Comparison of ENCODE assay signal across 12 cellular contexts in genomic region chr6:44225579-44226325, GRCh38. TPM values are rescaled to one million over a fixed set of nuclear protein-coding genes. Genes with fewer than 3 reads are reported as not detected.
DNase-seq lines count a peak whose midpoint lies in the region; FAIRE-seq and TF ChIP-seq lines count a peak whose summit lies in the region.
"Had no signal": no experiment of that assay in that cellular context is flagged by ENCODE, and none has a peak within 500 bp of the region (broad histone marks: within the 10 kb centered on the region; RNA-seq: fewer than 3 reads in every experiment).

No MANE protein-coding gene starts in this region.

- no TSS peak for BruUV-seq in endothelial cell of umbilical vein (replicated peaks; lab: Mats Ljungman, UMichigan)

- dilution Hi-C loops in endothelial cell of umbilical vein (cut with MboI; ENCODE audit: extremely low pct_ligation_motif_present, low sequenced_read_pairs), result no loop called here

- H3K79me2 ChIP-seq in endothelial cell of umbilical vein (ENCODE audit: control insufficient read depth, insufficient read depth, low read length), result peaks cover 83% of the 10 kb centered on the region

- H3K9me1 ChIP-seq in endothelial cell of umbilical vein (replicated peaks; ENCODE audit: control insufficient read depth, extremely low read depth, insufficient read depth, low read length), result no peaks in the 10 kb centered on the region

- intact Hi-C loops in endothelial cell of umbilical vein (cut with micrococcal nuclease), result no loop called here

- peak; percentile 16 for DNase-seq in NCI-H345 treated with DMSO at 0.1 percent for 48 hours (lab: John Stamatoyannopoulos, UW; ENCODE audit: unreplicated experiment)
- no peak for DNase-seq in NCI-H345 (lab: John Stamatoyannopoulos, UW)
- DNase-seq in OCI-M1 (lab: John Stamatoyannopoulos, UW), result peak; percentile 90
- no peak for DNase-seq in endothelial cell of umbilical vein (ENCODE audit: low read depth, low spot score)
- no peak for DNase-seq in NCI-H187 treated with DMSO at 0.1 percent for 48 hours (lab: John Stamatoyannopoulos, UW)
- DNase-seq in MV-4-11 (lab: John Stamatoyannopoulos, UW), result no peak
- no peak for DNase-seq in amniotic stem cell (lab: John Stamatoyannopoulos, UW)
- DNase-seq: stimulated activated CD4-positive, alpha-beta T cell treated with anti-CD3 and anti-CD28 coated beads, Interleukin-1b, Interleukin-23, amount 100 ng/mL, for 48 hours had no signal

- FAIRE-seq in endothelial cell of umbilical vein (lab: Jason Lieb, UNC), result no peak
- FAIRE-seq: colon, islet of Langerhans had no signal

- H3K4me3 ChIP-seq in endothelial cell of umbilical vein (replicated peaks in 1 of 3; ENCODE audit: insufficient read depth in 1 of 3, low read depth in 1 of 3, low read length in 3 of 3) (no peak overlapping the region), skeletal muscle tissue (ENCODE audit: low read length in 3 of 3) (peak overlapping the region in 2 of 3 donors; percentile 23 to 41)

- H3K27me3 ChIP-seq in endothelial cell of umbilical vein (ENCODE audit: control insufficient read depth in 2 of 2, insufficient read depth in 2 of 2, low read length in 2 of 2), result no peaks in the 10 kb centered on the region
- H3K27me3 ChIP-seq in skeletal muscle tissue (ENCODE audit: control insufficient read depth in 3 of 3, insufficient read depth in 3 of 3, low read length in 3 of 3), result no peaks in the 10 kb centered on the region

- H3K9ac ChIP-seq in endothelial cell of umbilical vein (replicated peaks; ENCODE audit: extremely low read depth, insufficient read depth, low read length) (no peak overlapping the region), skeletal muscle tissue (ENCODE audit: low read depth in 1 of 3, low read length in 3 of 3) (peak overlapping the region; percentile 66 to 99 (median 92))

- POLR2A ChIA-PET in endothelial cell of umbilical vein (lab: Charles Lee), result interaction anchor here (5.3 kb wide), 1 partner anchor 21 kb away, joined by 34 read pairs; the partner anchor contains the start of gene HSP90AB1

- H3K4me2 ChIP-seq in endothelial cell of umbilical vein (ENCODE audit: insufficient read depth, low read length), result peak overlapping the region; percentile 19

- H3K27ac ChIP-seq in endothelial cell of umbilical vein (ENCODE audit: insufficient read depth, low read depth, low read length), result no peak overlapping the region
- H3K27ac ChIP-seq in skeletal muscle tissue (ENCODE audit: low read depth, low read length), result peak overlapping the region; percentile 94

- no peaks in the 10 kb centered on the region for H4K20me1 ChIP-seq in endothelial cell of umbilical vein (replicated peaks; ENCODE audit: control insufficient read depth, extremely low read depth, insufficient read depth, low read length)

- H3K9me3 ChIP-seq in endothelial cell of umbilical vein (replicated peaks; ENCODE audit: control insufficient read depth, insufficient read depth, low read length) (no peaks in the 10 kb centered on the region), skeletal muscle tissue (ENCODE audit: control insufficient read depth in 3 of 3, low read length in 3 of 3) (no peaks in the 10 kb centered on the region)

- CTCF ChIA-PET in endothelial cell of umbilical vein (lab: Charles Lee), result interaction anchor here (1.4 to 9.2 kb wide), 6 partner anchors 9 to 128 kb away, joined by 3 to 91 read pairs (median 38); no protein-coding TSS in a partner anchor

- TF ChIP-seq POLR2A in endothelial cell of umbilical vein (IDR thresholded peaks at IDR 0.05; ENCODE audit: low read depth, low read length), result no peak

- H3K4me1 ChIP-seq in endothelial cell of umbilical vein (ENCODE audit: control insufficient read depth, extremely low read depth, insufficient read depth, low read length) (peaks cover 43% of the 10 kb centered on the region), skeletal muscle tissue (ENCODE audit: control insufficient read depth in 3 of 3, insufficient read depth in 3 of 3, low read length in 3 of 3) (peaks cover 81 to 89% (median 88%) of the 10 kb centered on the region in 3 donors)

- no peak for TF ChIP-seq CTCF in endothelial cell of umbilical vein (IDR thresholded peaks at IDR 0.05; ENCODE audit: extremely low read depth in 1 of 2, insufficient read depth in 1 of 2, low read depth in 1 of 2, low read length in 2 of 2)

- H3K36me3 ChIP-seq in endothelial cell of umbilical vein (ENCODE audit: control insufficient read depth in 2 of 2, extremely low read depth in 1 of 2, insufficient read depth in 2 of 2, low read length in 2 of 2), result peaks cover 2 to 11% of the 10 kb centered on the region in 2 experiments
- H3K36me3 ChIP-seq in skeletal muscle tissue (ENCODE audit: control insufficient read depth in 3 of 3, insufficient read depth in 3 of 3, low read length in 3 of 3), result peaks cover 8 to 18% (median 17%) of the 10 kb centered on the region in 3 donors

- no peak overlapping the region for H2AFZ ChIP-seq in endothelial cell of umbilical vein (ENCODE audit: low read depth, low read length)

TF ChIP-seq in endothelial cell of umbilical vein, 7 proteins besides CTCF, POLR2A, EP300 and RAD21:
- TF ChIP-seq JUN (IDR thresholded peaks at IDR 0.05; ENCODE audit: borderline replicate concordance, insufficient read depth, insufficient read length, low read depth) (no peak), EZH2 (IDR thresholded peaks at IDR 0.05; ENCODE audit: borderline replicate concordance, low read depth, low read length, severe bottlenecking) (no peak), MAX (IDR thresholded peaks at IDR 0.05; ENCODE audit: insufficient read depth, insufficient read length) (no peak), FOS (IDR thresholded peaks at IDR 0.05; ENCODE audit: borderline replicate concordance, insufficient read depth, low read length) (no peak), MYC (IDR thresholded peaks at IDR 0.05; ENCODE audit: low read depth, low read length) (no peak), GATA2 (IDR thresholded peaks at IDR 0.05; ENCODE audit: insufficient read depth, insufficient read length, low read depth, low read length) (no peak), POLR2AphosphoS5 (IDR thresholded peaks at IDR 0.05; ENCODE audit: insufficient read depth, low read depth, low read length) (no peak)

RNA-seq across cellular contexts. Expression of gene SLC29A1, which starts 2.4 kb away (rescaled TPM):
- total RNA-seq in endothelial cell of umbilical vein (202 and 219 TPM in 2 replicates), skeletal muscle tissue (14.6 TPM)
- polyA plus RNA-seq in endothelial cell of umbilical vein, result 539 and 592 TPM in 2 replicates
- 283 and 310 TPM in 2 replicates for polyA plus RNA-seq in endothelial cell of umbilical vein (2011; cell fraction: cytosol; rRNA removed)
- polyA plus RNA-seq in endothelial cell of umbilical vein (2011; cell fraction: nucleus; rRNA removed), result 598 and 634 TPM in 2 replicates
- 223 and 254 TPM in 2 replicates for polyA plus RNA-seq in endothelial cell of umbilical vein (2012)
- 472 and 495 TPM in 2 replicates for polyA minus RNA-seq in endothelial cell of umbilical vein
- 35.7 TPM for polyA minus RNA-seq in endothelial cell of umbilical vein (2011; cell fraction: cytosol; rRNA and poly(A)+ RNA removed)
- polyA minus RNA-seq in endothelial cell of umbilical vein (2011; cell fraction: nucleus; rRNA and poly(A)+ RNA removed), result 135 and 171 TPM in 2 replicates

RNA-seq across cellular contexts. Expression of gene MYMX, which starts 9.0 kb away (rescaled TPM):
- not detected in 2 replicates for total RNA-seq in endothelial cell of umbilical vein
- polyA plus RNA-seq in endothelial cell of umbilical vein, result 0.18 and 0.24 TPM in 2 replicates
- 0.14 and 0.21 TPM in 2 replicates for polyA plus RNA-seq in endothelial cell of umbilical vein (2011; cell fraction: cytosol; rRNA removed)
- 0.22 TPM in 1 of 2 replicates, not detected in the other for polyA plus RNA-seq in endothelial cell of umbilical vein (2011; cell fraction: nucleus; rRNA removed)
- polyA plus RNA-seq in endothelial cell of umbilical vein (2012), result not detected in 2 replicates
- not detected in 2 replicates for polyA minus RNA-seq in endothelial cell of umbilical vein
- polyA minus RNA-seq in endothelial cell of umbilical vein (2011; cell fraction: cytosol; rRNA and poly(A)+ RNA removed), result not detected
- polyA minus RNA-seq in endothelial cell of umbilical vein (2011; cell fraction: nucleus; rRNA and poly(A)+ RNA removed), result not detected in 2 replicates
- total RNA-seq in skeletal muscle tissue, result 7.3 TPM
- total RNA-seq: NCI-H460 had no signal

RNA-seq across cellular contexts. Expression of gene HSP90AB1, which starts 21.1 kb away (rescaled TPM):
- total RNA-seq in endothelial cell of umbilical vein (1,088 and 1,201 TPM in 2 replicates), skeletal muscle tissue (474 TPM)
- 557 and 824 TPM in 2 replicates for polyA plus RNA-seq in endothelial cell of umbilical vein
- polyA plus RNA-seq in endothelial cell of umbilical vein (2011; cell fraction: cytosol; rRNA removed), result 942 and 1,041 TPM in 2 replicates
- 609 and 717 TPM in 2 replicates for polyA plus RNA-seq in endothelial cell of umbilical vein (2011; cell fraction: nucleus; rRNA removed)
- polyA plus RNA-seq in endothelial cell of umbilical vein (2012), result 1,037 and 1,473 TPM in 2 replicates
- 861 and 862 TPM in 2 replicates for polyA minus RNA-seq in endothelial cell of umbilical vein
- 534 TPM for polyA minus RNA-seq in endothelial cell of umbilical vein (2011; cell fraction: cytosol; rRNA and poly(A)+ RNA removed)
- polyA minus RNA-seq in endothelial cell of umbilical vein (2011; cell fraction: nucleus; rRNA and poly(A)+ RNA removed), result 163 and 218 TPM in 2 replicates

RNA-seq across cellular contexts. Expression of gene SLC35B2, which starts 31.6 kb away (rescaled TPM):
- total RNA-seq in endothelial cell of umbilical vein (53.4 and 53.9 TPM in 2 replicates), skeletal muscle tissue (26.1 TPM)
- polyA plus RNA-seq in endothelial cell of umbilical vein, result 112 and 148 TPM in 2 replicates
- 76.0 and 79.0 TPM in 2 replicates for polyA plus RNA-seq in endothelial cell of umbilical vein (2011; cell fraction: cytosol; rRNA removed)
- 74.2 and 86.3 TPM in 2 replicates for polyA plus RNA-seq in endothelial cell of umbilical vein (2011; cell fraction: nucleus; rRNA removed)
- 52.5 and 55.0 TPM in 2 replicates for polyA plus RNA-seq in endothelial cell of umbilical vein (2012)
- polyA minus RNA-seq in endothelial cell of umbilical vein, result 78.2 and 84.1 TPM in 2 replicates
- 35.8 TPM for polyA minus RNA-seq in endothelial cell of umbilical vein (2011; cell fraction: cytosol; rRNA and poly(A)+ RNA removed)
- polyA minus RNA-seq in endothelial cell of umbilical vein (2011; cell fraction: nucleus; rRNA and poly(A)+ RNA removed), result 14.9 and 16.5 TPM in 2 replicates

RNA-seq across cellular contexts. Expression of gene NFKBIE, which starts 39.6 kb away (rescaled TPM):
- total RNA-seq in endothelial cell of umbilical vein (15.6 and 19.0 TPM in 2 replicates), skeletal muscle tissue (6.3 TPM)
- polyA plus RNA-seq in endothelial cell of umbilical vein, result 22.6 and 25.8 TPM in 2 replicates
- 14.6 and 17.7 TPM in 2 replicates for polyA plus RNA-seq in endothelial cell of umbilical vein (2011; cell fraction: cytosol; rRNA removed)
- 13.9 and 14.2 TPM in 2 replicates for polyA plus RNA-seq in endothelial cell of umbilical vein (2011; cell fraction: nucleus; rRNA removed)
- polyA plus RNA-seq in endothelial cell of umbilical vein (2012), result 10.0 and 15.1 TPM in 2 replicates
- polyA minus RNA-seq in endothelial cell of umbilical vein, result 7.1 and 11.1 TPM in 2 replicates
- 4.9 TPM for polyA minus RNA-seq in endothelial cell of umbilical vein (2011; cell fraction: cytosol; rRNA and poly(A)+ RNA removed)
- polyA minus RNA-seq in endothelial cell of umbilical vein (2011; cell fraction: nucleus; rRNA and poly(A)+ RNA removed), result 4.3 and 11.1 TPM in 2 replicates

Comparison
In these comparisons a context has a peak if more than half of its experiments do, and no peak if none do; other contexts are left out.
1. DNase-seq: peak in NCI-H345 treated with DMSO at 0.1 percent for 48 hours (single experiment) and OCI-M1 (single experiment); none in NCI-H345 (single experiment), endothelial cell of umbilical vein (single experiment), NCI-H187 treated with DMSO at 0.1 percent for 48 hours (single experiment), MV-4-11 (single experiment) and amniotic stem cell (single experiment).
2. H3K4me3 ChIP-seq: peak in skeletal muscle tissue (2 of 3); none in endothelial cell of umbilical vein (0 of 3).
3. RNA of gene SLC29A1, which starts 2.4 kb away (total RNA-seq): 202 to 219 TPM in endothelial cell of umbilical vein; 14.6 TPM in skeletal muscle tissue (single experiment); every median in the first group is over 10 times any median in the second.